In genomic region chr9:129145316-129145715, GRCh38 we compare ENCODE assay signal across 11 cellular contexts. TPM values are rescaled to one million over a fixed set of nuclear protein-coding genes. Genes with fewer than 3 reads are reported as not detected.
DNase-seq lines count a peak whose midpoint lies in the region; ATAC-seq and TF ChIP-seq lines count a peak whose summit lies in the region.
"Had no signal": no experiment of that assay in that cellular context is flagged by ENCODE, and none has a peak within 500 bp of the region (broad histone marks: within the 10 kb centered on the region; RNA-seq: fewer than 3 reads in every experiment).

No MANE protein-coding gene starts in this region.

- H3K27me3 ChIP-seq in left ventricle myocardium inferior (ENCODE audit: low read depth) = no peaks in the 10 kb centered on the region

- no peaks in the 10 kb centered on the region for H3K9me3 Mint-ChIP-seq in WTC11
- H3K9me3 Mint-ChIP-seq in progenitor cell of endocrine pancreas (ENCODE audit: low read depth) = no peaks in the 10 kb centered on the region
- H3K9me3 Mint-ChIP-seq in stimulated activated memory B cell treated with anti-CD40 and anti-IgM and Interleukin-4, amounts not matched to agents 10 μg/mL and 1 μg/mL and 100 μg/mL, for 72 hours = no peaks in the 10 kb centered on the region
- H3K9me3 Mint-ChIP-seq: activated T-helper 17 cell treated with anti-CD3 and anti-CD28 coated beads, Interleukin-2, amount 50 U/mL, for 72 hours had no signal

- H3K27me3 Mint-ChIP-seq in WTC11 (ENCODE audit: low read depth) (no peaks in the 10 kb centered on the region), progenitor cell of endocrine pancreas (no peaks in the 10 kb centered on the region)
- H3K27me3 Mint-ChIP-seq in stimulated activated memory B cell treated with anti-CD40 and anti-IgM and Interleukin-4, amounts not matched to agents 10 μg/mL and 1 μg/mL and 100 μg/mL, for 72 hours = no peaks in the 10 kb centered on the region
- H3K27me3 Mint-ChIP-seq: activated T-helper 17 cell treated with anti-CD3 and anti-CD28 coated beads, Interleukin-2, amount 50 U/mL, for 72 hours had no signal

- H3K27ac Mint-ChIP-seq in WTC11 (0 out of 2 replicates have a peak overlapping the region, but pooled peaks have one; percentile 27), progenitor cell of endocrine pancreas (peak overlapping the region; percentile 69)
- no peak overlapping the region for H3K27ac Mint-ChIP-seq in stimulated activated memory B cell treated with anti-CD40 and anti-IgM and Interleukin-4, amounts not matched to agents 10 μg/mL and 1 μg/mL and 100 μg/mL, for 72 hours

- H3K4me1 Mint-ChIP-seq in WTC11 = peaks cover 58% of the 10 kb centered on the region
- peaks cover 41% of the 10 kb centered on the region for H3K4me1 Mint-ChIP-seq in progenitor cell of endocrine pancreas (ENCODE audit: low read depth)
- peaks cover 69% of the 10 kb centered on the region for H3K4me1 Mint-ChIP-seq in stimulated activated memory B cell treated with anti-CD40 and anti-IgM and Interleukin-4, amounts not matched to agents 10 μg/mL and 1 μg/mL and 100 μg/mL, for 72 hours

- intact Hi-C loops in left ventricle myocardium inferior (cut with micrococcal nuclease) = no loop called here

- peaks cover 29% of the 10 kb centered on the region for H3K36me3 ChIP-seq in left ventricle myocardium inferior

- peaks cover 93% of the 10 kb centered on the region for H3K4me1 ChIP-seq in left ventricle myocardium inferior

- DNase-seq in WTC11 (ENCODE audit: low spot score) = no peak
- no peak for DNase-seq in left ventricle myocardium inferior
- DNase-seq in progenitor cell of endocrine pancreas (ENCODE audit: low spot score, unreplicated experiment) = no peak
- no peak for DNase-seq in NCI-H1436 (lab: John Stamatoyannopoulos, UW)
- DNase-seq in stimulated activated CD4-positive, alpha-beta T cell treated with anti-CD3 and anti-CD28 coated beads, Interleukin-15, amount 100 ng/mL, for 24 hours = no peak
- DNase-seq: effector memory CD4-positive, alpha-beta T cell; NCI-H2081 had no signal

- H3K36me3 Mint-ChIP-seq in WTC11 (peaks cover 6% of the 10 kb centered on the region), progenitor cell of endocrine pancreas (ENCODE audit: insufficient read depth) (peaks cover 8% of the 10 kb centered on the region)
- peaks cover 27% of the 10 kb centered on the region for H3K36me3 Mint-ChIP-seq in stimulated activated memory B cell treated with anti-CD40 and anti-IgM and Interleukin-4, amounts not matched to agents 10 μg/mL and 1 μg/mL and 100 μg/mL, for 72 hours

- H3K4me3 ChIP-seq in left ventricle myocardium inferior = peak overlapping the region; percentile 32

- H3K4me3 Mint-ChIP-seq in WTC11 (no peak overlapping the region), progenitor cell of endocrine pancreas (ENCODE audit: low read depth) (no peak overlapping the region)
- H3K4me3 Mint-ChIP-seq in stimulated activated memory B cell treated with anti-CD40 and anti-IgM and Interleukin-4, amounts not matched to agents 10 μg/mL and 1 μg/mL and 100 μg/mL, for 72 hours = no peak overlapping the region
- H3K4me3 Mint-ChIP-seq: activated T-helper 17 cell treated with anti-CD3 and anti-CD28 coated beads, Interleukin-2, amount 50 U/mL, for 72 hours had no signal

- 0 out of 2 replicates have a peak overlapping the region, but pooled peaks have one; percentile 25 for H3K27ac ChIP-seq in 22Rv1
- H3K27ac ChIP-seq in left ventricle myocardium inferior (replicated peaks) = peak overlapping the region; percentile 100

- no peaks in the 10 kb centered on the region for H3K9me3 ChIP-seq in left ventricle myocardium inferior (replicated peaks)

- POLR2A ChIA-PET in WTC11 (lab: Charles Lee) = interaction anchor here (0.7 to 1.8 kb wide), 4 partner anchors 18 to 481 kb away, joined by 3 to 4 read pairs (median 4); partner anchors contain the start of gene NTMT1

- CTCF ChIA-PET in WTC11 (lab: Charles Lee) = interaction anchor here (1.0 to 2.9 kb wide), 8 partner anchors 13 to 479 kb away, joined by 3 to 17 read pairs (median 10); partner anchors contain the start of gene IER5L

- TF ChIP-seq CTCF in 22Rv1 (IDR thresholded peaks at IDR 0.05) = no peak
- TF ChIP-seq CTCF in WTC11 (IDR thresholded peaks at IDR 0.05) = no peak
- TF ChIP-seq CTCF in left ventricle myocardium inferior (IDR thresholded peaks at IDR 0.05; ENCODE audit: borderline replicate concordance) = no peak
- no peak for TF ChIP-seq CTCF in progenitor cell of endocrine pancreas (IDR thresholded peaks at IDR 0.05; ENCODE audit: unreplicated experiment)

- ATAC-seq in WTC11 (no peak), GM19463 (IDR thresholded peaks at IDR 0.05; ENCODE audit: unreplicated experiment) (no peak)
- ATAC-seq in stimulated activated memory B cell treated with anti-CD40 and anti-IgM and Interleukin-4, amounts not matched to agents 10 μg/mL and 1 μg/mL and 100 μg/mL, for 72 hours = no peak
- ATAC-seq: activated T-helper 17 cell treated with anti-CD3 and anti-CD28 coated beads, Interleukin-2, amount 50 U/mL, for 72 hours had no signal

TF ChIP-seq in WTC11, 78 proteins besides CTCF, POLR2A, EP300 and RAD21 (continues in another document):
- TF ChIP-seq PRRX2 (CRISPR knock-in tag; IDR thresholded peaks at IDR 0.05) (no peak), E2F4 (CRISPR knock-in tag; IDR thresholded peaks at IDR 0.05; ENCODE audit: borderline replicate concordance, low read depth) (no peak), MXD4 (CRISPR knock-in tag; IDR thresholded peaks at IDR 0.05; ENCODE audit: borderline replicate concordance) (no peak), ZBTB21 (CRISPR knock-in tag; IDR thresholded peaks at IDR 0.05; ENCODE audit: borderline replicate concordance) (no peak), TEAD1 (CRISPR knock-in tag; IDR thresholded peaks at IDR 0.05) (no peak), FOXJ3 (CRISPR knock-in tag; IDR thresholded peaks at IDR 0.05; ENCODE audit: borderline replicate concordance) (no peak), SP1 (CRISPR knock-in tag; conservative IDR thresholded peaks at IDR 0.05) (no peak), RORB (CRISPR knock-in tag; IDR thresholded peaks at IDR 0.05) (no peak)
- TF ChIP-seq, protein P1, sequence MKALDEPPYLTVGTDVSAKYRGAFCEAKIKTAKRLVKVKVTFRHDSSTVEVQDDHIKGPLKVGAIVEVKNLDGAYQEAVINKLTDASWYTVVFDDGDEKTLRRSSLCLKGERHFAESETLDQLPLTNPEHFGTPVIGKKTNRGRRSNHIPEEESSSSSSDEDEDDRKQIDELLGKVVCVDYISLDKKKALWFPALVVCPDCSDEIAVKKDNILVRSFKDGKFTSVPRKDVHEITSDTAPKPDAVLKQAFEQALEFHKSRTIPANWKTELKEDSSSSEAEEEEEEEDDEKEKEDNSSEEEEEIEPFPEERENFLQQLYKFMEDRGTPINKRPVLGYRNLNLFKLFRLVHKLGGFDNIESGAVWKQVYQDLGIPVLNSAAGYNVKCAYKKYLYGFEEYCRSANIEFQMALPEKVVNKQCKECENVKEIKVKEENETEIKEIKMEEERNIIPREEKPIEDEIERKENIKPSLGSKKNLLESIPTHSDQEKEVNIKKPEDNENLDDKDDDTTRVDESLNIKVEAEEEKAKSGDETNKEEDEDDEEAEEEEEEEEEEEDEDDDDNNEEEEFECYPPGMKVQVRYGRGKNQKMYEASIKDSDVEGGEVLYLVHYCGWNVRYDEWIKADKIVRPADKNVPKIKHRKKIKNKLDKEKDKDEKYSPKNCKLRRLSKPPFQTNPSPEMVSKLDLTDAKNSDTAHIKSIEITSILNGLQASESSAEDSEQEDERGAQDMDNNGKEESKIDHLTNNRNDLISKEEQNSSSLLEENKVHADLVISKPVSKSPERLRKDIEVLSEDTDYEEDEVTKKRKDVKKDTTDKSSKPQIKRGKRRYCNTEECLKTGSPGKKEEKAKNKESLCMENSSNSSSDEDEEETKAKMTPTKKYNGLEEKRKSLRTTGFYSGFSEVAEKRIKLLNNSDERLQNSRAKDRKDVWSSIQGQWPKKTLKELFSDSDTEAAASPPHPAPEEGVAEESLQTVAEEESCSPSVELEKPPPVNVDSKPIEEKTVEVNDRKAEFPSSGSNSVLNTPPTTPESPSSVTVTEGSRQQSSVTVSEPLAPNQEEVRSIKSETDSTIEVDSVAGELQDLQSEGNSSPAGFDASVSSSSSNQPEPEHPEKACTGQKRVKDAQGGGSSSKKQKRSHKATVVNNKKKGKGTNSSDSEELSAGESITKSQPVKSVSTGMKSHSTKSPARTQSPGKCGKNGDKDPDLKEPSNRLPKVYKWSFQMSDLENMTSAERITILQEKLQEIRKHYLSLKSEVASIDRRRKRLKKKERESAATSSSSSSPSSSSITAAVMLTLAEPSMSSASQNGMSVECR (CRISPR knock-in tag; IDR thresholded peaks at IDR 0.05; ENCODE audit: borderline replicate concordance) = no peak

RNA-seq across cellular contexts. Expression of gene IER5L, which starts 32.7 kb away (rescaled TPM):
- total RNA-seq in WTC11 (2021) (4.6 to 5.9 TPM (median 5.1 TPM) in 3 replicates), left ventricle myocardium inferior (3.8 TPM), progenitor cell of endocrine pancreas (21.8 and 22.6 TPM in 2 replicates)

RNA-seq across cellular contexts. Expression of gene PTPA, which starts 34.1 kb away (rescaled TPM):
- total RNA-seq in WTC11 (2021) = 181 to 186 TPM (median 186 TPM) in 3 replicates
- total RNA-seq in left ventricle myocardium inferior = 162 TPM
- 135 and 145 TPM in 2 replicates for total RNA-seq in progenitor cell of endocrine pancreas

RNA-seq across cellular contexts. Expression of gene CRAT, which starts 34.7 kb away (rescaled TPM):
- total RNA-seq in WTC11 (2021) = 17.2 to 19.1 TPM (median 17.5 TPM) in 3 replicates
- 85.3 TPM for total RNA-seq in left ventricle myocardium inferior
- total RNA-seq in progenitor cell of endocrine pancreas = 19.0 and 20.5 TPM in 2 replicates
